Comparison of ENCODE assay signal across 7 cellular contexts in the genomic region with DNA sequence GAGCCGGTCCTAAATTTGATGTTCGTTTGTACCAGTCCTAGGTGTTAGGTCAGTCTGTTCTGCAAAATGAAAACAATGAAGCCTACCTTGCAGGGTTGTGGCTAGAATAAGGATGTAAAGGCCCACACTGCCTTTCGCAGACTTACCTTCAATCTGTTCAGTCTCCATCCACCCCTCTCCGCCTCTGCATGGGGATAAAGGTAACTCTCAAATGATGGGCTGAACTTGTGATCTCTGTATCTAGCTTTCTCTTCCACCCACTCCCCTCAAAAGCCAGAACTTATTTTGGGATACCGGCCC. TPM values are rescaled to one million over a fixed set of nuclear protein-coding genes. Genes with fewer than 3 reads are reported as not detected.
DNase-seq lines count a peak whose midpoint lies in the region; ATAC-seq, FAIRE-seq and TF ChIP-seq lines count a peak whose summit lies in the region.
"Not testable (repeated sequence)": the region's sequence is repeated elsewhere in the genome, so short reads cannot be mapped to it uniquely, and the experiment has no call there.

No MANE protein-coding gene starts in this region.

- not testable (repeated sequence) for H3K36me3 Mint-ChIP-seq in activated naive CD4-positive, alpha-beta T cell treated with anti-CD3 and anti-CD28 coated beads, Interleukin-2, amount 50 U/mL, for 72 hours

- H3K27ac Mint-ChIP-seq in activated naive CD4-positive, alpha-beta T cell treated with anti-CD3 and anti-CD28 coated beads, Interleukin-2, amount 50 U/mL, for 72 hours, result not testable (repeated sequence)

- H3K27me3 ChIP-seq in right lobe of liver, result not testable (repeated sequence)

- ATAC-seq in GM18858 (IDR thresholded peaks at IDR 0.05; ENCODE audit: unreplicated experiment) (peak; percentile 27), GM19467 (IDR thresholded peaks at IDR 0.05; ENCODE audit: unreplicated experiment) (peak; percentile 22), HG02571 (IDR thresholded peaks at IDR 0.05; ENCODE audit: unreplicated experiment) (peak; percentile 23), HG03097 (IDR thresholded peaks at IDR 0.05; ENCODE audit: low FRiP score, unreplicated experiment) (peak; percentile 13), right lobe of liver (peak in 3 of 4 donors; percentile 39 to 42 (median 41))
- peak; percentile 28 to 42 for ATAC-seq in activated naive CD4-positive, alpha-beta T cell treated with anti-CD3 and anti-CD28 coated beads, Interleukin-2, amount 50 U/mL, for 72 hours

- FAIRE-seq in HTR-8/SVneo (lab: Jason Lieb, UNC), result peak; percentile 4

- not testable (repeated sequence) for DNase-seq in HTR-8/SVneo (ENCODE audit: insufficient read length, low spot score); activated naive CD4-positive, alpha-beta T cell treated with anti-CD3 and anti-CD28 coated beads, Interleukin-2, amount 50 U/mL, for 72 hours (ENCODE audit: low spot score in 2 of 2); right lobe of liver

- TF ChIP-seq CTCF in right lobe of liver (IDR thresholded peaks at IDR 0.05), result not testable (repeated sequence)

- H3K4me3 ChIP-seq in right lobe of liver, result not testable (repeated sequence)

- WGBS in right lobe of liver (ENCODE audit: insufficient coverage, low coverage, low lambda C conversion rate, missing lambda C conversion rate), result no CpG with 5 or more reads among the region's 5 CpGs

- H3K9me3 ChIP-seq in right lobe of liver, result not testable (repeated sequence)

- TF ChIP-seq POLR2A in right lobe of liver (IDR thresholded peaks at IDR 0.05), result not testable (repeated sequence)

- not testable (repeated sequence) for H3K4me1 ChIP-seq in right lobe of liver

- intact Hi-C loops in right lobe of liver (cut with DNase I), result not testable (repeated sequence)

- H3K9me3 Mint-ChIP-seq in activated naive CD4-positive, alpha-beta T cell treated with anti-CD3 and anti-CD28 coated beads, Interleukin-2, amount 50 U/mL, for 72 hours, result not testable (repeated sequence)

- not testable (repeated sequence) for H3K27ac ChIP-seq in right lobe of liver

- H3K36me3 ChIP-seq in right lobe of liver, result not testable (repeated sequence)

RNA-seq across cellular contexts. Expression of gene SERF1A, which starts 0.8 kb away (rescaled TPM):
- 1 to 10 TPM; 1.7 to 4.9 TPM for total RNA-seq in activated naive CD4-positive, alpha-beta T cell treated with anti-CD3 and anti-CD28 coated beads, Interleukin-2, amount 50 U/mL, for 72 hours
- 1 to 10 TPM in 3 of 6 experiments, under 1 TPM in 3; 0.37 to 2.6 (median 1.2) TPM for total RNA-seq in right lobe of liver

RNA-seq across cellular contexts. Expression of gene SMN1, which starts 23.7 kb away (rescaled TPM):
- 10 to 100 TPM; 45.9 to 49.3 TPM for total RNA-seq in activated naive CD4-positive, alpha-beta T cell treated with anti-CD3 and anti-CD28 coated beads, Interleukin-2, amount 50 U/mL, for 72 hours
- total RNA-seq in right lobe of liver, result 10 to 100 TPM in 5 of 6 experiments, 1 to 10 TPM in 1; 9.6 to 27.3 (median 14.0) TPM
